In the genomic region with DNA sequence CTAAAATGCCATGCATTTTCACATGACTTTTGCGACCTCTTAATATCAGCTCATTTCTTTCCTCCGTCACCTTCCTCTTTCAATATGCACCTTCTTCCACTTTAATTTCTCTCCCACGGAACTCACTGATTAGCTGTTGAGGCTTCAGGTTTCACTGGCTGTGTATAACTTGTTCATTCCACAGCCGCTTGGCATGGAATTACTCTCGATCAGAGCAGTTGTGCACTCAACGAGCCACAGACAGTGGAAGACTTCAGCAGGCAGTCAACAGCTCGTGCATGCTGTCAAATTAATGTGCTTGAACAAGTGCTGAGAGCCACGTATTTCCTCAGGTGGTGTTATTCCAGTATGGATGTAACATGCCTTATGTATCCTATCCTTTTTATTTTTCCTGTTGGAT, we compare ENCODE assay signal across 32 cellular contexts.
"Had no signal": no experiment of that assay in that cellular context is flagged by ENCODE, and none has a peak within 500 bp of the region (broad histone marks: within the 10 kb centered on the region; RNA-seq: fewer than 3 reads in every experiment).

No MANE protein-coding gene starts in this region.

- H3K27ac ChIP-seq: breast epithelium, SK-N-MC had no signal

- H3K27me3 Mint-ChIP-seq: activated B cell treated with CpG ODN at 0.5 μM for 24 hours; activated CD4-positive, alpha-beta T cell treated with anti-CD3 and anti-CD28 coated beads, Interleukin-2, amount 10 ng/mL, durations not matched to agents 24 days and 14 days; activated CD8-positive, alpha-beta memory T cell treated with anti-CD3 and anti-CD28 coated beads, Interleukin-2, amount 10 ng/mL, durations not matched to agents 7 days and 5 days; activated naive CD4-positive, alpha-beta T cell treated with anti-CD3 and anti-CD28 coated beads, Interleukin-2, amount 50 U/mL, for 24 hours; activated T-cell treated with anti-CD3 and anti-CD28 coated beads, Interleukin-2, amount 50 U/mL, for 24 hours; IgD-negative memory B cell; T-cell had no signal

- FAIRE-seq: TTC549 had no signal

- H3K9me3 Mint-ChIP-seq: activated CD4-positive, alpha-beta T cell treated with anti-CD3 and anti-CD28 coated beads, Interleukin-2, amount 10 ng/mL, durations not matched to agents 24 days and 14 days; activated T-cell treated with anti-CD3 and anti-CD28 coated beads, Interleukin-2, amount 50 U/mL, for 24 hours had no signal

- H3K4me3 ChIP-seq: breast epithelium, SK-N-MC had no signal

- H3K27ac Mint-ChIP-seq: activated B cell treated with CpG ODN at 0.5 μM for 24 hours; activated CD4-positive, alpha-beta T cell treated with anti-CD3 and anti-CD28 coated beads, Interleukin-2, amount 10 ng/mL, durations not matched to agents 24 days and 14 days; activated CD8-positive, alpha-beta memory T cell treated with anti-CD3 and anti-CD28 coated beads, Interleukin-2, amount 10 ng/mL, durations not matched to agents 7 days and 5 days; activated naive CD4-positive, alpha-beta T cell treated with anti-CD3 and anti-CD28 coated beads, Interleukin-2, amount 50 U/mL, for 24 hours; activated T-cell treated with anti-CD3 and anti-CD28 coated beads, Interleukin-2, amount 50 U/mL, for 24 hours; activated T-helper 1 cell treated with anti-CD3 and anti-CD28 coated beads, Interleukin-12 subunit alpha, Interleukin-12 subunit beta, Interleukin-2, Interleukin-4 antibody, amounts not matched to agents 30 ng/mL and 10 ng/mL and 1 ng/mL, durations not matched to agents 14 hours and 24 hours and 36 hours; IgD-negative memory B cell; T-cell had no signal

- H3K4me1 ChIP-seq: breast epithelium had no signal

- ATAC-seq: activated CD8-positive, alpha-beta memory T cell treated with anti-CD3 and anti-CD28 coated beads, Interleukin-2, amount 10 ng/mL, durations not matched to agents 7 days and 5 days; Panc1; Right ventricle myocardium inferior; T-cell had no signal

- H3K4me3 Mint-ChIP-seq: activated B cell treated with CpG ODN at 0.5 μM for 24 hours; activated CD4-positive, alpha-beta T cell treated with anti-CD3 and anti-CD28 coated beads, Interleukin-2, amount 10 ng/mL, durations not matched to agents 24 days and 14 days; activated CD8-positive, alpha-beta memory T cell treated with anti-CD3 and anti-CD28 coated beads, Interleukin-2, amount 10 ng/mL, durations not matched to agents 7 days and 5 days; activated naive CD4-positive, alpha-beta T cell treated with anti-CD3 and anti-CD28 coated beads, Interleukin-2, amount 50 U/mL, for 24 hours; activated T-cell treated with anti-CD3 and anti-CD28 coated beads, Interleukin-2, amount 50 U/mL, for 24 hours; activated T-helper 1 cell treated with anti-CD3 and anti-CD28 coated beads, Interleukin-12 subunit alpha, Interleukin-12 subunit beta, Interleukin-2, Interleukin-4 antibody, amounts not matched to agents 30 ng/mL and 10 ng/mL and 1 ng/mL, durations not matched to agents 14 hours and 24 hours and 36 hours; IgD-negative memory B cell; T-cell had no signal

- H3K4me1 Mint-ChIP-seq: activated B cell treated with CpG ODN at 0.5 μM for 24 hours; activated CD4-positive, alpha-beta T cell treated with anti-CD3 and anti-CD28 coated beads, Interleukin-2, amount 10 ng/mL, durations not matched to agents 24 days and 14 days; activated CD8-positive, alpha-beta memory T cell treated with anti-CD3 and anti-CD28 coated beads, Interleukin-2, amount 10 ng/mL, durations not matched to agents 7 days and 5 days; activated naive CD4-positive, alpha-beta T cell treated with anti-CD3 and anti-CD28 coated beads, Interleukin-2, amount 50 U/mL, for 24 hours; IgD-negative memory B cell; T-cell had no signal

- H3K36me3 ChIP-seq: breast epithelium had no signal

- H3K9me3 ChIP-seq: breast epithelium had no signal

- H3K27me3 ChIP-seq: breast epithelium had no signal

- DNase-seq: activated B cell treated with CpG ODN at 0.5 μM for 24 hours; activated CD4-positive, alpha-beta T cell treated with anti-CD3 and anti-CD28 coated beads for 1 hour; activated CD4-positive, alpha-beta T cell treated with anti-CD3 and anti-CD28 coated beads, Interleukin-2, amount 10 ng/mL, durations not matched to agents 24 days and 14 days; activated CD4-positive, alpha-beta T cell treated with anti-CD3 and anti-CD28 coated beads, Interleukin-2, amount 50 U/mL, for 48 hours; activated CD8-positive, alpha-beta memory T cell treated with anti-CD3 and anti-CD28 coated beads, Interleukin-2, amount 10 ng/mL, durations not matched to agents 7 days and 5 days; activated effector memory CD4-positive, alpha-beta T cell treated with Interleukin-2 at 50 U/mL for 16 hours; activated naive CD4-positive, alpha-beta T cell; activated T-cell treated with anti-CD3 and anti-CD28 coated beads, Interleukin-2, amount 50 U/mL, for 24 hours; aorta; central memory CD4-positive, alpha-beta T cell; KG1; MM.1S; NCI-H1105; NCI-H1436; NCI-H1694 treated with DMSO at 0.1 percent for 48 hours; NCI-H2029 treated with DMSO at 0.1 percent for 48 hours; NCI-H2171 treated with DMSO at 0.1 percent for 48 hours; NCI-H510A treated with DMSO at 0.1 percent for 48 hours; NCI-H69; OCI-M1; RPMI8226; T-cell; T-helper 2 cell; T1000 had no signal

- H3K36me3 Mint-ChIP-seq: activated CD8-positive, alpha-beta memory T cell treated with anti-CD3 and anti-CD28 coated beads, Interleukin-2, amount 10 ng/mL, durations not matched to agents 7 days and 5 days; activated naive CD4-positive, alpha-beta T cell treated with anti-CD3 and anti-CD28 coated beads, Interleukin-2, amount 50 U/mL, for 24 hours; IgD-negative memory B cell; T-cell had no signal
